9 cellular contexts compared by ENCODE assay signal in genomic region chr21:18245493-18245967, GRCh38. TPM values are rescaled to one million over a fixed set of nuclear protein-coding genes. Genes with fewer than 3 reads are reported as not detected.
A peak's percentile ranks its signal among the peaks of the same experiment; 100 is the strongest.
DNase-seq lines count a peak whose midpoint lies in the region; ATAC-seq, FAIRE-seq and TF ChIP-seq lines count a peak whose summit lies in the region.
"Had no signal": no experiment of that assay in that cellular context is flagged by ENCODE, and none has a peak within 500 bp of the region (broad histone marks: within the 10 kb centered on the region; RNA-seq: fewer than 3 reads in every experiment).

No MANE protein-coding gene starts in this region.

- no peak overlapping the region for H3K9ac ChIP-seq in H1 (replicated peaks in 1 of 4; ENCODE audit: extremely low read depth in 1 of 4, low read depth in 3 of 4, low read length in 3 of 4)

- peak overlapping the region; percentile 5; the same call in 1 of the 2 replicates for H2BK12ac ChIP-seq in H1 (ENCODE audit: low read depth, low read length)

- H3K36me3 ChIP-seq in H1 (ENCODE audit: control insufficient read depth in 2 of 4, insufficient read depth in 4 of 4, low read length in 3 of 4) (no peaks in the 10 kb centered on the region; a peak in 1 of 8 replicates), mesodermal cell (ENCODE audit: control insufficient read depth, insufficient read depth, low read length) (no peaks in the 10 kb centered on the region), transverse colon (no peaks in the 10 kb centered on the region)

- TF ChIP-seq POLR2A in H1 (IDR thresholded peaks at IDR 0.05; ENCODE audit: control extremely low read depth in 1 of 2, low read depth in 2 of 2, low read length in 2 of 2) (no peak), transverse colon (IDR thresholded peaks at IDR 0.05) (no peak)

- in situ Hi-C loops in transverse colon (cut with MboI; ENCODE audit: low pct_ligation_motif_present in 1 of 4, low pct_unique_long_range_greater_than_20kb in 1 of 4, low sequenced_read_pairs in 3 of 4) = no loop called here

- no peaks in the 10 kb centered on the region for H3K79me2 ChIP-seq in H1 (ENCODE audit: control insufficient read depth in 1 of 2, insufficient read depth in 2 of 2, low read length in 2 of 2)

- no peak overlapping the region for H2AK5ac ChIP-seq in H1 (ENCODE audit: low read depth, low read length)

- peak overlapping the region; percentile 94 to 96 for H3K4me2 ChIP-seq in H1 (ENCODE audit: insufficient read depth in 1 of 2, low read depth in 2 of 2, low read length in 2 of 2)

- ATAC-seq in HG03025 (IDR thresholded peaks at IDR 0.05; ENCODE audit: low FRiP score, unreplicated experiment) (no peak), HG03095 (IDR thresholded peaks at IDR 0.05; ENCODE audit: unreplicated experiment) (no peak)

- no peak overlapping the region for H2BK20ac ChIP-seq in H1 (ENCODE audit: low read length)

- peaks cover 0 to 3% of the 10 kb centered on the region in 2 experiments for H4K20me1 ChIP-seq in H1 (replicated peaks in 1 of 2; ENCODE audit: control insufficient read depth in 1 of 2, insufficient read depth in 2 of 2, low read length in 2 of 2)

- H2BK120ac ChIP-seq in H1 (replicated peaks; ENCODE audit: low read depth, low read length) = no peak overlapping the region

- H3K56ac ChIP-seq in H1 (replicated peaks; ENCODE audit: insufficient read length, low read depth, low read length) = no peak overlapping the region

- TF ChIP-seq RAD21 in H1 (IDR thresholded peaks at IDR 0.05 in 1 of 2, conservative IDR thresholded peaks at IDR 0.05 in 1 of 2; ENCODE audit: low read depth in 2 of 2, low read length in 2 of 2) = no peak

- H3K27me3 ChIP-seq in H1 (replicated peaks in 1 of 4; ENCODE audit: control insufficient read depth in 3 of 4, extremely low read depth in 1 of 4, insufficient read depth in 3 of 4, low read length in 3 of 4) (peaks cover 19 to 34% (median 27%) of the 10 kb centered on the region in 4 experiments), transverse colon (peaks cover 36% of the 10 kb centered on the region)

- peak overlapping the region; percentile 96 for H2AFZ ChIP-seq in H1 (ENCODE audit: low read length)

- DNase-seq in NCI-H1417 (lab: John Stamatoyannopoulos, UW) = peak; percentile 27 to 78 (median 74)
- DNase-seq in NCI-H1417 treated with DMSO at 0.1 percent for 48 hours (lab: John Stamatoyannopoulos, UW) = no peak
- peak in 1 of 2 experiments; percentile 51 for DNase-seq in H1 (ENCODE audit: low read depth in 1 of 2, low spot score in 2 of 2)
- DNase-seq in transverse colon = no peak
- no peak for DNase-seq in stimulated activated CD4-positive, alpha-beta T cell treated with anti-CD3 and anti-CD28 coated beads, Interleukin-2, amount 100 ng/mL, for 48 hours
- DNase-seq: activated CD4-positive, alpha-beta T cell treated with anti-CD3 and anti-CD28 coated beads, Interleukin-2, amount 50 U/mL, for 1 hour had no signal

- TF ChIP-seq EP300 in H1 (IDR thresholded peaks at IDR 0.05; ENCODE audit: borderline replicate concordance in 1 of 2, low read depth in 2 of 2, low read length in 2 of 2) (no peak), transverse colon (IDR thresholded peaks at IDR 0.05; ENCODE audit: low read depth) (no peak)

- H3K14ac ChIP-seq in H1 (ENCODE audit: insufficient read length) = no peak overlapping the region

- H3K4me3 ChIP-seq in H1 (ENCODE audit: extremely low read depth in 1 of 4, insufficient read depth in 2 of 4, low read depth in 3 of 4, low read length in 4 of 4) (peak overlapping the region; percentile 50 to 62 (median 55)), mesodermal cell (ENCODE audit: extremely low read depth, insufficient read depth, low read length, poor library complexity, severe bottlenecking) (peak overlapping the region; percentile 27), transverse colon (peak overlapping the region in 3 of 4 donors; percentile 2 to 43 (median 25))

- CTCF ChIA-PET in H1 (lab: Charles Lee; ENCODE audit: partially characterized antibody) = no interaction called here

- peak overlapping the region; percentile 62; the same call in 1 of the 2 replicates for H4K8ac ChIP-seq in H1 (ENCODE audit: extremely low read depth, insufficient read depth, low read length)

- no peak overlapping the region for H3K4ac ChIP-seq in H1 (replicated peaks; ENCODE audit: insufficient read length, low read depth, low read length)

- H3K4me1 ChIP-seq in H1 (replicated peaks in 1 of 4; ENCODE audit: control insufficient read depth in 3 of 4, insufficient read depth in 4 of 4, low read length in 3 of 4) (peaks cover 0 to 12% (median 2%) of the 10 kb centered on the region in 4 experiments; a peak in 3 of 7 replicates), mesodermal cell (ENCODE audit: control insufficient read depth, insufficient read depth, low read length, poor library complexity, severe bottlenecking) (no peaks in the 10 kb centered on the region), transverse colon (peaks cover 0 to 5% (median 0%) of the 10 kb centered on the region in 4 donors)

- H3K23me2 ChIP-seq in H1 (ENCODE audit: low read depth, low read length) = peaks cover 12% of the 10 kb centered on the region

- H3K27ac ChIP-seq in H1 (ENCODE audit: low read depth, low read length) = no peak overlapping the region
- no peak overlapping the region for H3K27ac ChIP-seq in mesodermal cell (ENCODE audit: low read depth, low read length, severe bottlenecking)
- H3K27ac ChIP-seq in transverse colon = no peak overlapping the region

- no peak overlapping the region for H4K91ac ChIP-seq in H1 (replicated peaks; ENCODE audit: insufficient read length, low read length)

- no peaks in the 10 kb centered on the region for H3K9me3 ChIP-seq in H1 (ENCODE audit: insufficient read depth in 2 of 2, low read depth in 1 of 2, low read length in 1 of 2)
- H3K9me3 ChIP-seq in mesodermal cell (ENCODE audit: control insufficient read depth, low read length) = no peaks in the 10 kb centered on the region
- H3K9me3 ChIP-seq in transverse colon = no peaks in the 10 kb centered on the region

- no peak overlapping the region; the same call in 1 of the 2 replicates for H3K18ac ChIP-seq in H1 (ENCODE audit: extremely low read depth, low read length)

- TF ChIP-seq CTCF in H1 (IDR thresholded peaks at IDR 0.05; ENCODE audit: control extremely low read depth in 1 of 3, insufficient read depth in 1 of 3, low read depth in 1 of 3, low read length in 3 of 3) = no peak
- no peak for TF ChIP-seq CTCF in transverse colon (IDR thresholded peaks at IDR 0.05)

- no peak for FAIRE-seq in H1 (lab: Jason Lieb, UNC)

- no peak overlapping the region for H3K23ac ChIP-seq in H1 (ENCODE audit: insufficient read length)

- intact Hi-C loops in transverse colon (cut with DNase I; ENCODE audit: low total_unique reads) = no loop called here

- POLR2A ChIA-PET in H1 (lab: Charles Lee; ENCODE audit: partially characterized antibody) = interaction anchor here (1.1 kb wide), 1 partner anchor 12 kb away, joined by 3 read pairs; no protein-coding TSS in a partner anchor

- no peak overlapping the region for H2BK5ac ChIP-seq in H1 (ENCODE audit: low read depth, low read length)

- H4K5ac ChIP-seq in H1 (ENCODE audit: insufficient read length, low read depth, low read length) = no peak overlapping the region

- 18% methylated on average over 21 of the region's 21 CpGs; no CpG with 5 or more reads in 1 of the 2 experiments for WGBS in H1 (ENCODE audit: extremely low coverage in 1 of 2, insufficient coverage in 1 of 2, insufficient read length in 1 of 2, insufficient replicate concordance in 2 of 2, low coverage in 1 of 2, low lambda C conversion rate in 2 of 2, missing lambda C conversion rate in 1 of 2), 2 experiments
- 12 to 18% methylated on average over 16 to 21 of the region's 21 CpGs for WGBS in mesodermal cell (ENCODE audit: insufficient coverage in 2 of 2), 2 experiments
- WGBS in transverse colon (ENCODE audit: low coverage in 1 of 2), 2 donors = 23% methylated on average over 21 of the region's 21 CpGs; no CpG with 5 or more reads in 1 of the 2 donors

- no peaks in the 10 kb centered on the region for H3K79me1 ChIP-seq in H1 (ENCODE audit: low read depth, low read length)

- H2BK15ac ChIP-seq in H1 (ENCODE audit: low read length) = no peak overlapping the region

TF ChIP-seq in H1, 55 proteins besides CTCF, POLR2A, EP300 and RAD21:
- TF ChIP-seq CBX5 (IDR thresholded peaks at IDR 0.05; ENCODE audit: low read depth, low read length) = no peak
- no peak for TF ChIP-seq TCF12 (IDR thresholded peaks at IDR 0.05; ENCODE audit: low read depth, low read length)
- no peak for TF ChIP-seq PHF8 (conservative IDR thresholded peaks at IDR 0.05; ENCODE audit: low read depth, low read length)
- TF ChIP-seq EZH2 (IDR thresholded peaks at IDR 0.05; ENCODE audit: low read depth, low read length, severe bottlenecking) = peak; percentile 62
- peak; percentile 49 for TF ChIP-seq SUZ12 (IDR thresholded peaks at IDR 0.05; ENCODE audit: low read length)
- no peak for TF ChIP-seq CREB1 (IDR thresholded peaks at IDR 0.05)

RNA-seq across cellular contexts. Expression of gene CHODL, which starts 0.9 kb away (rescaled TPM):
- total RNA-seq in H1 (2021; fragmentation: NEBNext Ultra II Directional; extraction: Animal tissue kit (Norgen Biotek cat#: 25700)) = 0.73 and 0.82 TPM in 2 replicates
- 0.16 and 0.39 TPM in 2 replicates for polyA plus RNA-seq in H1 (2011; rRNA removed)
- 0.34 TPM for polyA plus RNA-seq in H1 (2011; cell fraction: cytosol; rRNA removed)
- 0.14 TPM for polyA plus RNA-seq in H1 (2011; cell fraction: nucleus; rRNA removed)
- 0.33 to 0.72 TPM (median 0.45 TPM) in 4 replicates for polyA plus RNA-seq in H1 (2012, experiment 1 of 2)
- 0.09 TPM for polyA plus RNA-seq in H1 (2012, experiment 2 of 2)
- polyA plus RNA-seq in H1 (2013, experiment 1 of 2) = 0.75 TPM
- polyA plus RNA-seq in H1 (2013, experiment 2 of 2) = 0.64 TPM
- polyA minus RNA-seq in H1 (2011; rRNA and poly(A)+ RNA removed) = 0.47 and 0.51 TPM in 2 replicates
- not detected for polyA minus RNA-seq in H1 (2011; cell fraction: cytosol; rRNA and poly(A)+ RNA removed)
- 1.5 TPM for polyA minus RNA-seq in H1 (2011; cell fraction: nucleus; rRNA and poly(A)+ RNA removed)
- 1.3 TPM for polyA plus RNA-seq in mesodermal cell (2013, experiment 1 of 2)
- 1.5 TPM for polyA plus RNA-seq in mesodermal cell (2013, experiment 2 of 2)
- under 1 TPM in 2 of 4 donors, not detected in 2; 0.64 to 0.82 TPM for total RNA-seq in transverse colon

Comparison
In these comparisons a context has a peak if more than half of its experiments do, and no peak if none do; other contexts are left out.
1. DNase-seq: peak in NCI-H1417 (3 of 3); none in NCI-H1417 treated with DMSO at 0.1 percent for 48 hours (single experiment), transverse colon (single experiment) and stimulated activated CD4-positive, alpha-beta T cell treated with anti-CD3 and anti-CD28 coated beads, Interleukin-2, amount 100 ng/mL, for 48 hours (0 of 2).
2. Peak in every context shown above with its lines, with median percentiles within 50 percentile points of each other: H3K4me3 ChIP-seq.